23 cellular contexts compared by ENCODE assay signal in genomic region chr12:81888341-81888740, GRCh38.
A peak's percentile ranks its signal among the peaks of the same experiment; 100 is the strongest.
DNase-seq lines count a peak whose midpoint lies in the region; ATAC-seq and TF ChIP-seq lines count a peak whose summit lies in the region.
"Had no signal": no experiment of that assay in that cellular context is flagged by ENCODE, and none has a peak within 500 bp of the region (broad histone marks: within the 10 kb centered on the region; RNA-seq: fewer than 3 reads in every experiment).

No MANE protein-coding gene starts in this region.

- H3K27me3 ChIP-seq in sigmoid colon: no peaks in the 10 kb centered on the region
- H3K27me3 ChIP-seq: gastroesophageal sphincter had no signal

- no peak for TF ChIP-seq RAD21 in Ishikawa (IDR thresholded peaks at IDR 0.05; ENCODE audit: low read depth)

- DNase-seq in A172 (ENCODE audit: low spot score) (peak; percentile 73), dedifferentiated amniotic fluid mesenchymal stem cell (ENCODE audit: extremely low spot score) (peak; percentile 44), medulla oblongata (ENCODE audit: extremely low spot score) (peak; percentile 24), Ammon's horn (ENCODE audit: low spot score) (no peak), sigmoid colon (no peak), AG08396 (ENCODE audit: low spot score) (no peak)
- DNase-seq: activated CD4-positive, alpha-beta T cell treated with anti-CD3 and anti-CD28 coated beads, Interleukin-2, amount 50 U/mL, for 4 hours; activated naive CD4-positive, alpha-beta T cell; aorta; GOT3; lower lobe of right lung; naive B cell; NCI-H1092 treated with DMSO at 0.1 percent for 48 hours; NCI-H526 treated with DMSO at 0.1 percent for 48 hours; SHP77 had no signal

- no peaks in the 10 kb centered on the region for H3K36me3 ChIP-seq in sigmoid colon
- H3K36me3 ChIP-seq: gastroesophageal sphincter, lower lobe of right lung had no signal

- no peak for TF ChIP-seq POLR2A in sigmoid colon (IDR thresholded peaks at IDR 0.05)

- H3K9me3 ChIP-seq in sigmoid colon: no peaks in the 10 kb centered on the region
- H3K9me3 ChIP-seq: gastroesophageal sphincter, lower lobe of right lung had no signal

- H3K4me3 ChIP-seq in sigmoid colon: no peak overlapping the region
- H3K4me3 ChIP-seq: coronary artery, gastroesophageal sphincter, lower lobe of right lung, smooth muscle cell had no signal

- peaks cover 0 to 4% (median 2%) of the 10 kb centered on the region in 4 donors for H3K4me1 ChIP-seq in sigmoid colon
- H3K4me1 ChIP-seq: gastroesophageal sphincter, lower lobe of right lung, parathyroid adenoma had no signal

- no peak for ATAC-seq in HG02610 (IDR thresholded peaks at IDR 0.05; ENCODE audit: unreplicated experiment)
- ATAC-seq: gastroesophageal sphincter, lower lobe of right lung had no signal

- TF ChIP-seq EP300 in Ishikawa (IDR thresholded peaks at IDR 0.05; ENCODE audit: borderline replicate concordance) (no peak), sigmoid colon (IDR thresholded peaks at IDR 0.05) (no peak)

- H3K27ac ChIP-seq in sigmoid colon: peak overlapping the region in 1 of 4 donors; percentile 38
- H3K27ac ChIP-seq: 22Rv1, coronary artery, gastroesophageal sphincter, KMS-11, lower lobe of right lung, parathyroid adenoma had no signal

- no peak for TF ChIP-seq CTCF in sigmoid colon (IDR thresholded peaks at IDR 0.05)

- intact Hi-C loops in sigmoid colon (cut with DNase I): no loop called here

TF ChIP-seq in Ishikawa, 13 proteins besides CTCF, POLR2A, EP300 and RAD21:
- no peak for TF ChIP-seq FOXM1 (IDR thresholded peaks at IDR 0.05; ENCODE audit: borderline replicate concordance, low read depth)
- TF ChIP-seq TEAD4 (IDR thresholded peaks at IDR 0.05): peak; percentile 80

Comparison
In these comparisons a context has a peak if more than half of its experiments do, and no peak if none do; other contexts are left out.
1. DNase-seq: peak in A172 (single experiment), dedifferentiated amniotic fluid mesenchymal stem cell (single experiment) and medulla oblongata (single experiment); none in Ammon's horn (single experiment), sigmoid colon (single experiment) and AG08396 (single experiment).